Comparison of ENCODE assay signal across 27 cellular contexts in the genomic region with DNA sequence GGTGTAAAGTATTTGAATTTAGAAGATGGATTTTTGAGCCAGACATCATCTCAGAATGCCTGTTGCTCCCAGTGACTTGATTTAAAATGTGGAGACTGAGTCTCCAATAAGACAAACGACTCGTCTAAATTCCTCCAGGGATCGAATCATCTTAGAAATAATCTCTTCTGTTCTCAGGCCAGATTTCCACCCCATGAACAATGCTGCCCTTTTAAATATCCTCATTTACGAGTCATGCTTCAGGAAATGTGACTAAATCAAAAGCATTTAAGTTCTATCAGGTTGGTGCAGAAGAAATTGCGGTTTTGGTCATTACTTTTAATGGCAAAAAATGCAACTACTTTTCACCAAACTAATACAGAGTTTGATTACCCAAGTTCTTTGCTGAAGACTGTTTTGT.
DNase-seq lines count a peak whose midpoint lies in the region; ATAC-seq, FAIRE-seq and TF ChIP-seq lines count a peak whose summit lies in the region.
"Had no signal": no experiment of that assay in that cellular context is flagged by ENCODE, and none has a peak within 500 bp of the region (broad histone marks: within the 10 kb centered on the region; RNA-seq: fewer than 3 reads in every experiment).

No MANE protein-coding gene starts in this region.

- peaks cover 5% of the 10 kb centered on the region for H3K27me3 Mint-ChIP-seq in glutamatergic neuron (ENCODE audit: unreplicated experiment)
- H3K27me3 Mint-ChIP-seq: CD4-positive, alpha-beta T cell; CD8-positive, alpha-beta memory T cell had no signal

- no peak overlapping the region for H3K9ac ChIP-seq in HepG2 (ENCODE audit: insufficient read depth, low read depth, low read length)
- H3K9ac ChIP-seq: BLaER1 treated with 17β-estradiol and CSF1 and Interleukin-3, amounts not matched to agents 10 nM and 100 nM had no signal

- H4K20me1 ChIP-seq in HepG2 (ENCODE audit: insufficient read depth, low read length), result no peaks in the 10 kb centered on the region
- H4K20me1 ChIP-seq: BLaER1 treated with 17β-estradiol and CSF1 and Interleukin-3, amounts not matched to agents 10 nM and 100 nM had no signal

- FAIRE-seq in HepG2 (lab: Jason Lieb, UNC), result no peak
- FAIRE-seq: A204.1, GM12891, GM18507, GM19239 had no signal

- WGBS in HepG2 (ENCODE audit: low lambda C conversion rate), result 5% methylated on average over 5 of the region's 5 CpGs
- 51% methylated on average over 5 of the region's 5 CpGs for WGBS in right lobe of liver (ENCODE audit: insufficient coverage, low coverage, low lambda C conversion rate, missing lambda C conversion rate)

- H3K4me1 Mint-ChIP-seq in glutamatergic neuron (ENCODE audit: low read depth, unreplicated experiment), result peaks cover 20% of the 10 kb centered on the region
- H3K4me1 Mint-ChIP-seq: CD14-positive monocyte; CD8-positive, alpha-beta memory T cell had no signal

- H3K4me2 ChIP-seq in HepG2 (ENCODE audit: low read depth, low read length), result no peak overlapping the region
- H3K4me2 ChIP-seq: BLaER1 treated with 17β-estradiol and CSF1 and Interleukin-3, amounts not matched to agents 10 nM and 100 nM; GM23338 had no signal

- H3K27me3 ChIP-seq in HepG2 (ENCODE audit: control insufficient read depth in 1 of 2, insufficient read depth in 2 of 2, low read length in 2 of 2) (no peaks in the 10 kb centered on the region), right lobe of liver (no peaks in the 10 kb centered on the region)
- H3K27me3 ChIP-seq: BE2C; BLaER1 treated with 17β-estradiol and CSF1 and Interleukin-3, amounts not matched to agents 10 nM and 100 nM had no signal

- TF ChIP-seq EP300 in HepG2 (IDR thresholded peaks at IDR 0.05; ENCODE audit: low read depth in 2 of 2, low read length in 2 of 2) (no peak), HepG2 (CRISPR knock-in tag; IDR thresholded peaks at IDR 0.05; ENCODE audit: borderline replicate concordance) (no peak)

- BruUV-seq in HepG2 (replicated peaks; lab: Mats Ljungman, UMichigan), result no TSS peak

- no peak for TF ChIP-seq CTCF in HepG2 (CRISPR knock-in tag; IDR thresholded peaks at IDR 0.05)
- no peak for TF ChIP-seq CTCF in right lobe of liver (IDR thresholded peaks at IDR 0.05)
- no peak for TF ChIP-seq CTCF in glutamatergic neuron (IDR thresholded peaks at IDR 0.05; ENCODE audit: partially characterized antibody, unreplicated experiment)

- TF ChIP-seq RAD21 in HepG2 (CRISPR knock-in tag; IDR thresholded peaks at IDR 0.05), result no peak

- H2AFZ ChIP-seq in HepG2 (ENCODE audit: low read length), result no peak overlapping the region
- H2AFZ ChIP-seq: GM23338 had no signal

- H3K27ac ChIP-seq in HepG2 (ENCODE audit: extremely low read length, insufficient read depth, low read length), result no peak overlapping the region
- no peak overlapping the region for H3K27ac ChIP-seq in right lobe of liver
- H3K27ac ChIP-seq: 22Rv1; BLaER1 treated with 17β-estradiol and CSF1 and Interleukin-3, amounts not matched to agents 10 nM and 100 nM had no signal

- CTCF ChIA-PET in HepG2 (lab: Yijun Ruan, JAX; ENCODE audit: low intra/inter-chr PET ratio, low total read pairs), result no interaction called here

- H3K4me1 ChIP-seq in HepG2 (ENCODE audit: insufficient read depth, low read length) (no peaks in the 10 kb centered on the region), right lobe of liver (no peaks in the 10 kb centered on the region)
- H3K4me1 ChIP-seq: BE2C; BLaER1 treated with 17β-estradiol and CSF1 and Interleukin-3, amounts not matched to agents 10 nM and 100 nM had no signal

- in situ Hi-C loops in HepG2 (cut with HindIII; ENCODE audit: extremely low pct_ligation_motif_present, low pct_unique_long_range_greater_than_20kb) (no loop called here), SK-MEL-5 (cut with HindIII; ENCODE audit: low pct_unique_long_range_greater_than_20kb, low sequenced_read_pairs) (no loop called here)

- no peak for DNase-seq in HepG2 (ENCODE audit: low spot score)
- DNase-seq in right lobe of liver, result no peak
- peak; percentile 46 for DNase-seq in SK-MEL-5 (ENCODE audit: low read depth, low spot score)
- no peak for DNase-seq in glutamatergic neuron
- DNase-seq in effector CD8-positive, alpha-beta T cell (lab: John Stamatoyannopoulos, UW), result no peak
- no peak for DNase-seq in NCI-H526 (lab: John Stamatoyannopoulos, UW)
- DNase-seq: ACHN; AML-193; BE2C; Calu3; CD4-positive, alpha-beta T cell; CD8-positive, alpha-beta memory T cell; COR-L47; DMS53; DMS79 treated with DMSO at 0.1 percent for 48 hours; GF-D8; H9 had no signal

- peaks cover 14% of the 10 kb centered on the region for H3K36me3 Mint-ChIP-seq in glutamatergic neuron (ENCODE audit: unreplicated experiment)
- H3K36me3 Mint-ChIP-seq: CD14-positive monocyte; CD8-positive, alpha-beta memory T cell had no signal

- H3K9me3 ChIP-seq in HepG2 (ENCODE audit: low read length) (peaks cover 54% of the 10 kb centered on the region), right lobe of liver (no peaks in the 10 kb centered on the region)
- H3K9me3 ChIP-seq: BLaER1 treated with 17β-estradiol and CSF1 and Interleukin-3, amounts not matched to agents 10 nM and 100 nM had no signal

- peaks cover 11% of the 10 kb centered on the region for H3K9me3 Mint-ChIP-seq in glutamatergic neuron (ENCODE audit: unreplicated experiment)

- POLR2A ChIA-PET in HepG2 (lab: Yijun Ruan, JAX), result no interaction called here

- peak overlapping the region; percentile 9 for H3K27ac Mint-ChIP-seq in glutamatergic neuron (ENCODE audit: unreplicated experiment)
- H3K27ac Mint-ChIP-seq: CD14-positive monocyte; CD4-positive, alpha-beta T cell; CD8-positive, alpha-beta memory T cell; GM23338; H9 had no signal

- H3K4me3 Mint-ChIP-seq in glutamatergic neuron (ENCODE audit: unreplicated experiment), result no peak overlapping the region
- H3K4me3 Mint-ChIP-seq: CD14-positive monocyte; CD4-positive, alpha-beta T cell; CD8-positive, alpha-beta memory T cell; GM23338; H9 had no signal

- intact Hi-C loops in HepG2 (cut with micrococcal nuclease; ENCODE audit: unreplicated experiment) (no loop called here), right lobe of liver (cut with DNase I) (no loop called here)

- H3K79me2 ChIP-seq in HepG2 (ENCODE audit: insufficient read depth, low read length), result no peaks in the 10 kb centered on the region

- ATAC-seq in HepG2 (no peak), right lobe of liver (no peak), GM18517 (IDR thresholded peaks at IDR 0.05; ENCODE audit: unreplicated experiment) (no peak)
- ATAC-seq: GM23338, HCT116 had no signal

- no peak overlapping the region for H3K4me3 ChIP-seq in HepG2 (replicated peaks in 1 of 3; ENCODE audit: insufficient read depth in 1 of 3, low read depth in 2 of 3, low read length in 3 of 3)
- H3K4me3 ChIP-seq in right lobe of liver, result no peak overlapping the region
- H3K4me3 ChIP-seq: BLaER1 treated with 17β-estradiol and CSF1 and Interleukin-3, amounts not matched to agents 10 nM and 100 nM; GM23338 had no signal

- TF ChIP-seq POLR2A in HepG2 (IDR thresholded peaks at IDR 0.05; ENCODE audit: insufficient read depth in 1 of 2, low read depth in 2 of 2, low read length in 2 of 2) (no peak), right lobe of liver (IDR thresholded peaks at IDR 0.05) (no peak)

- H3K36me3 ChIP-seq in HepG2 (replicated peaks in 1 of 2; ENCODE audit: control insufficient read depth in 1 of 2, insufficient read depth in 2 of 2, low read length in 2 of 2), result no peaks in the 10 kb centered on the region
- no peaks in the 10 kb centered on the region for H3K36me3 ChIP-seq in right lobe of liver
- H3K36me3 ChIP-seq: BE2C; BLaER1 treated with 17β-estradiol and CSF1 and Interleukin-3, amounts not matched to agents 10 nM and 100 nM had no signal

TF ChIP-seq in HepG2, 621 proteins besides CTCF, POLR2A, EP300 and RAD21 (continues in another document):
- TF ChIP-seq ZNF709 (CRISPR knock-in tag; IDR thresholded peaks at IDR 0.05), result no peak
